In genomic region chr3:57100046-57100695, GRCh38 we compare ENCODE assay signal across 8 cellular contexts. TPM values are rescaled to one million over a fixed set of nuclear protein-coding genes. Genes with fewer than 3 reads are reported as not detected.
DNase-seq lines count a peak whose midpoint lies in the region; ATAC-seq and TF ChIP-seq lines count a peak whose summit lies in the region.

No MANE protein-coding gene starts in this region.

- no peaks in the 10 kb centered on the region for H3K36me3 Mint-ChIP-seq in activated naive CD4-positive, alpha-beta T cell treated with anti-CD3 and anti-CD28 coated beads, Interleukin-2, amount 10 ng/mL, durations not matched to agents 7 days and 5 days
- no peaks in the 10 kb centered on the region for H3K36me3 Mint-ChIP-seq in glutamatergic neuron (ENCODE audit: unreplicated experiment)

- CTCF ChIA-PET in activated naive CD4-positive, alpha-beta T cell treated with anti-CD3 and anti-CD28 coated beads, Interleukin-2, amount 10 ng/mL, durations not matched to agents 7 days and 5 days (lab: Charles Lee): interaction anchor here (0.7 to 2.3 kb wide), 15 partner anchors 11 to 756 kb away, joined by 3 to 18 read pairs (median 4); partner anchors contain the start of gene SPATA12

- intact Hi-C loops in posterior cingulate gyrus (cut with DNase I): loop anchor here (5.0 kb wide), 1 partner anchor 122 kb away; no protein-coding TSS in a partner anchor

- peaks cover 17% of the 10 kb centered on the region for H3K27me3 Mint-ChIP-seq in activated naive CD4-positive, alpha-beta T cell treated with anti-CD3 and anti-CD28 coated beads, Interleukin-2, amount 10 ng/mL, durations not matched to agents 7 days and 5 days
- H3K27me3 Mint-ChIP-seq in glutamatergic neuron (ENCODE audit: unreplicated experiment): peaks cover 3% of the 10 kb centered on the region

- H3K4me3 Mint-ChIP-seq in activated naive CD4-positive, alpha-beta T cell treated with anti-CD3 and anti-CD28 coated beads, Interleukin-2, amount 10 ng/mL, durations not matched to agents 7 days and 5 days: no peak overlapping the region
- no peak overlapping the region for H3K4me3 Mint-ChIP-seq in glutamatergic neuron (ENCODE audit: unreplicated experiment)

- peak; percentile 87 for TF ChIP-seq CTCF in GM12873 (IDR thresholded peaks at IDR 0.05; ENCODE audit: insufficient read depth, low read depth, low read length, missing control alignments)
- peak; percentile 91 for TF ChIP-seq CTCF in glutamatergic neuron (IDR thresholded peaks at IDR 0.05; ENCODE audit: partially characterized antibody, unreplicated experiment)

- peak; percentile 96 for ATAC-seq in SK-N-SH treated with all-trans-retinoic acid at 6 μM for 48 hours
- ATAC-seq in HG03095 (IDR thresholded peaks at IDR 0.05; ENCODE audit: unreplicated experiment): no peak

- H3K9me3 Mint-ChIP-seq in activated naive CD4-positive, alpha-beta T cell treated with anti-CD3 and anti-CD28 coated beads, Interleukin-2, amount 10 ng/mL, durations not matched to agents 7 days and 5 days: no peaks in the 10 kb centered on the region
- H3K9me3 Mint-ChIP-seq in glutamatergic neuron (ENCODE audit: unreplicated experiment): no peaks in the 10 kb centered on the region

- DNase-seq in A172 (ENCODE audit: low spot score): peak; percentile 61
- DNase-seq in LoVo (ENCODE audit: low spot score): peak; percentile 74
- peak; percentile 73 for DNase-seq in activated naive CD4-positive, alpha-beta T cell treated with anti-CD3 and anti-CD28 coated beads, Interleukin-2, amount 10 ng/mL, durations not matched to agents 7 days and 5 days
- DNase-seq in glutamatergic neuron: peak; percentile 73
- DNase-seq in posterior cingulate gyrus: peak in 8 of 10 donors; percentile 43 to 91 (median 76)

- H3K4me1 Mint-ChIP-seq in activated naive CD4-positive, alpha-beta T cell treated with anti-CD3 and anti-CD28 coated beads, Interleukin-2, amount 10 ng/mL, durations not matched to agents 7 days and 5 days: no peaks in the 10 kb centered on the region
- peaks cover 4% of the 10 kb centered on the region for H3K4me1 Mint-ChIP-seq in glutamatergic neuron (ENCODE audit: low read depth, unreplicated experiment)

- no peak overlapping the region for H3K27ac Mint-ChIP-seq in activated naive CD4-positive, alpha-beta T cell treated with anti-CD3 and anti-CD28 coated beads, Interleukin-2, amount 10 ng/mL, durations not matched to agents 7 days and 5 days
- H3K27ac Mint-ChIP-seq in glutamatergic neuron (ENCODE audit: unreplicated experiment): no peak overlapping the region

TF ChIP-seq in SK-N-SH treated with all-trans-retinoic acid at 6 μM for 48 hours, 23 proteins besides CTCF, POLR2A, EP300 and RAD21:
- TF ChIP-seq PPARA (CRISPR knock-in tag; IDR thresholded peaks at IDR 0.05; ENCODE audit: borderline replicate concordance) (no peak), RARB (CRISPR knock-in tag; IDR thresholded peaks at IDR 0.05) (no peak), ARNTL (CRISPR knock-in tag; IDR thresholded peaks at IDR 0.05; ENCODE audit: borderline replicate concordance, low read depth) (no peak), ESRRG (CRISPR knock-in tag; IDR thresholded peaks at IDR 0.05) (no peak), ZNF70 (CRISPR knock-in tag; IDR thresholded peaks at IDR 0.05) (no peak)

RNA-seq across cellular contexts. Expression of gene SPATA12, which starts 39.7 kb away (rescaled TPM):
- 0.47 and 1.9 TPM in 2 replicates for total RNA-seq in A172 (2014; rRNA removed; shearing (Covaris generic))
- not detected for total RNA-seq in glutamatergic neuron (ENCODE audit: unreplicated experiment)
